26 cellular contexts compared by ENCODE assay signal in genomic region chr22:19658057-19658966, GRCh38. TPM values are rescaled to one million over a fixed set of nuclear protein-coding genes. Genes with fewer than 3 reads are reported as not detected.
A peak's percentile ranks its signal among the peaks of the same experiment; 100 is the strongest.
DNase-seq lines count a peak whose midpoint lies in the region; ATAC-seq, FAIRE-seq and TF ChIP-seq lines count a peak whose summit lies in the region.
"Had no signal": no experiment of that assay in that cellular context is flagged by ENCODE, and none has a peak within 500 bp of the region (broad histone marks: within the 10 kb centered on the region; RNA-seq: fewer than 3 reads in every experiment).

No MANE protein-coding gene starts in this region.

- peak overlapping the region in 1 of 2 experiments; percentile 23; a peak in 2 of 4 replicates for H3K9ac ChIP-seq in K562 (ENCODE audit: insufficient read depth in 1 of 2, low read depth in 2 of 2, low read length in 2 of 2)
- H3K9ac ChIP-seq in neuronal stem cell (ENCODE audit: low read depth, low read length, poor library complexity) = peak overlapping the region; percentile 0
- H3K9ac ChIP-seq: BLaER1 had no signal

- no peak for ATAC-seq in K562
- no peak for ATAC-seq in HG02678 (IDR thresholded peaks at IDR 0.05; ENCODE audit: unreplicated experiment)
- ATAC-seq: CD8-positive, alpha-beta T cell; GM12878 had no signal

- CTCF ChIA-PET in K562 (lab: Yijun Ruan, JAX; ENCODE audit: low intra/inter-chr PET ratio) = no interaction called here

- H2BK12ac ChIP-seq in neuronal stem cell (ENCODE audit: low read length) = no peak overlapping the region

- peaks cover 5% of the 10 kb centered on the region for H3K9me1 ChIP-seq in K562 (ENCODE audit: control insufficient read depth, insufficient read depth, low read length)

- DNase-seq in K562 (ENCODE audit: extremely low read depth in 1 of 4, low spot score in 3 of 4) = peak in 1 of 4 experiments; percentile 22
- DNase-seq in islet precursor cell = peak; percentile 21
- no peak for DNase-seq in neuronal stem cell (ENCODE audit: low spot score)
- peak; percentile 60 for DNase-seq in posterior vena cava (ENCODE audit: low spot score)
- no peak for DNase-seq in cerebellum (ENCODE audit: low spot score)
- no peak for DNase-seq in NCI-H2227 (lab: John Stamatoyannopoulos, UW; ENCODE audit: unreplicated experiment)
- no peak for DNase-seq in CD1c-positive myeloid dendritic cell (ENCODE audit: extremely low spot score)
- DNase-seq: 8988T; ACHN; BE2C; C1 segment of cervical spinal cord; Caco-2; Calu3; CD4-positive, alpha-beta T cell; CD8-positive, alpha-beta T cell; DMS79; DND-41; EL; GDM1 had no signal

- no peak overlapping the region for H2BK5ac ChIP-seq in neuronal stem cell (ENCODE audit: low read length)

- H3K4me1 ChIP-seq in K562 (replicated peaks in 1 of 2; ENCODE audit: control insufficient read depth in 2 of 2, insufficient read depth in 2 of 2, low read length in 2 of 2) (peaks cover 2 to 11% of the 10 kb centered on the region in 2 experiments; a peak in 3 of 5 replicates), neuronal stem cell (ENCODE audit: control insufficient read depth in 2 of 2, insufficient read depth in 1 of 2, low read depth in 1 of 2, low read length in 2 of 2) (no peaks in the 10 kb centered on the region)
- H3K4me1 ChIP-seq: BE2C, Caco-2 had no signal

- no peak overlapping the region for H3K4ac ChIP-seq in neuronal stem cell (ENCODE audit: low read length)

- H2BK120ac ChIP-seq in neuronal stem cell (ENCODE audit: low read depth, low read length) = no peak overlapping the region

- POLR2A ChIA-PET in K562 (lab: Yijun Ruan, JAX) = interaction anchor here (0.6 kb wide), 2 partner anchors 9 to 362 kb away, joined by 3 read pairs; no protein-coding TSS in a partner anchor

- TF ChIP-seq CTCF in K562 (IDR thresholded peaks at IDR 0.05 in 2 of 3, conservative IDR thresholded peaks at IDR 0.05 in 1 of 3; ENCODE audit: insufficient read depth in 2 of 3, low read depth in 1 of 3, low read length in 3 of 3) = no peak

- no peak overlapping the region for H3K27ac ChIP-seq in K562 (ENCODE audit: extremely low read depth, low read depth, low read length)
- H3K27ac ChIP-seq in neuronal stem cell (replicated peaks; ENCODE audit: low read length) = no peak overlapping the region
- H3K27ac ChIP-seq: BLaER1 had no signal

- no peak overlapping the region for H3K23ac ChIP-seq in neuronal stem cell (ENCODE audit: low read depth, low read length, poor library complexity)

- no peaks in the 10 kb centered on the region for H3K79me2 ChIP-seq in K562 (ENCODE audit: control insufficient read depth, insufficient read depth, low read length)

- H3K4me3 ChIP-seq in K562 = no peak overlapping the region
- no peak overlapping the region for H3K4me3 ChIP-seq in neuronal stem cell (ENCODE audit: low read length in 2 of 2)
- H3K4me3 ChIP-seq: BLaER1, GM12878 had no signal

- H3K9me3 ChIP-seq in K562 (replicated peaks; ENCODE audit: control insufficient read depth, insufficient read depth, low read depth, low read length) (no peaks in the 10 kb centered on the region), neuronal stem cell (replicated peaks in 1 of 2; ENCODE audit: control insufficient read depth in 2 of 2, insufficient read depth in 1 of 2, low read depth in 1 of 2, low read length in 2 of 2) (no peaks in the 10 kb centered on the region)
- H3K9me3 ChIP-seq: BE2C, BLaER1, Caco-2 had no signal

- BruUV-seq in K562 (replicated peaks; lab: Mats Ljungman, UMichigan) = no TSS peak

- H3K18ac ChIP-seq in neuronal stem cell (ENCODE audit: low read length) = peak overlapping the region; percentile 57

- no peak overlapping the region for H4K8ac ChIP-seq in neuronal stem cell (ENCODE audit: low read depth, low read length)

- no peaks in the 10 kb centered on the region for H3K36me3 ChIP-seq in K562 (ENCODE audit: control insufficient read depth, insufficient read depth, low read length)
- H3K36me3 ChIP-seq in neuronal stem cell (replicated peaks in 1 of 2; ENCODE audit: control insufficient read depth in 2 of 2, insufficient read depth in 2 of 2, low read length in 2 of 2) = no peaks in the 10 kb centered on the region
- H3K36me3 ChIP-seq: BE2C, BLaER1 had no signal

- no peak for TF ChIP-seq EP300 in K562 (IDR thresholded peaks at IDR 0.05; ENCODE audit: low read length)

- peaks cover 5 to 11% of the 10 kb centered on the region in 2 experiments; a peak in 3 of 5 replicates for H3K27me3 ChIP-seq in K562 (ENCODE audit: control insufficient read depth in 2 of 2, insufficient read depth in 2 of 2, low read length in 2 of 2)
- H3K27me3 ChIP-seq in neuronal stem cell (ENCODE audit: control insufficient read depth in 3 of 3, insufficient read depth in 3 of 3, low read depth in 1 of 3, low read length in 3 of 3) = peaks cover 0 to 5% (median 0%) of the 10 kb centered on the region in 3 experiments
- H3K27me3 ChIP-seq: BE2C, BLaER1 had no signal

- no peak overlapping the region for H3K4me2 ChIP-seq in K562 (ENCODE audit: insufficient read depth, low read length)
- H3K4me2 ChIP-seq in neuronal stem cell (ENCODE audit: insufficient read depth, low read length, poor library complexity, severe bottlenecking) = no peak overlapping the region
- H3K4me2 ChIP-seq: BLaER1 had no signal

- 60% methylated on average over 10 of the region's 10 CpGs for WGBS in K562 (ENCODE audit: insufficient coverage, low coverage, missing lambda C conversion rate)
- WGBS in neuronal stem cell (ENCODE audit: extremely low coverage in 2 of 2, insufficient read length in 2 of 2, insufficient replicate concordance in 1 of 2), 2 donors = no CpG with 5 or more reads among the region's 10 CpGs

- in situ Hi-C loops in K562 (cut with MboI) = no loop called here

- intact Hi-C loops in K562 (cut with micrococcal nuclease) (no loop called here), posterior vena cava (cut with DNase I) (no loop called here)

- no peak overlapping the region for H4K91ac ChIP-seq in neuronal stem cell (ENCODE audit: low read depth, low read length, poor library complexity)

- TF ChIP-seq RAD21 in K562 (CRISPR knock-in tag; conservative IDR thresholded peaks at IDR 0.05 in 1 of 2, IDR thresholded peaks at IDR 0.05 in 1 of 2) = no peak

- no peak overlapping the region for H2AFZ ChIP-seq in K562 (ENCODE audit: low read depth, low read length)
- H2AFZ ChIP-seq in neuronal stem cell (ENCODE audit: low read length) = no peak overlapping the region

- no peak overlapping the region for H2BK15ac ChIP-seq in neuronal stem cell (ENCODE audit: low read length)

- peak overlapping the region; percentile 8 for H3K14ac ChIP-seq in neuronal stem cell (ENCODE audit: low read length)

- H3K79me1 ChIP-seq in neuronal stem cell (ENCODE audit: low read depth, low read length) = no peaks in the 10 kb centered on the region

- H2AK5ac ChIP-seq in neuronal stem cell (ENCODE audit: low read depth, low read length) = no peak overlapping the region

- no peak for TF ChIP-seq POLR2A in K562 (conservative IDR thresholded peaks at IDR 0.05)

- H4K20me1 ChIP-seq in K562 (replicated peaks; ENCODE audit: control insufficient read depth, insufficient read depth, low read length) = no peaks in the 10 kb centered on the region
- H4K20me1 ChIP-seq: BLaER1 had no signal

- no peak for FAIRE-seq in K562 (lab: Jason Lieb, UNC)
- FAIRE-seq: A204.1, D721Med, GM12878, GM12892, GM18507 had no signal

TF ChIP-seq in K562, 482 proteins besides CTCF, POLR2A, EP300 and RAD21 (continues in another document):
- TF ChIP-seq ATF1 (CRISPR knock-in tag; IDR thresholded peaks at IDR 0.05) (peak; percentile 34; the same call in 1 of the 2 replicates), ATF1 (tag; IDR thresholded peaks at IDR 0.05) (no peak), RHOXF2B (CRISPR knock-in tag; conservative IDR thresholded peaks at IDR 0.05) (no peak), GTF2B (IDR thresholded peaks at IDR 0.05; ENCODE audit: extremely low read depth, insufficient read length) (no peak), ZNF311 (CRISPR knock-in tag; IDR thresholded peaks at IDR 0.05) (no peak)

RNA-seq across cellular contexts. Expression of gene SEPTIN5, which starts 56.0 kb away (rescaled TPM):
- total RNA-seq in K562 (2011; cell fraction: chromatin; rRNA removed; ENCODE audit: low replicate concordance) = 625 and 1,610 TPM in 2 replicates
- 538 and 650 TPM in 2 replicates for total RNA-seq in K562 (2011; cell fraction: nucleolus; rRNA removed)
- total RNA-seq in K562 (2011; cell fraction: nucleoplasm; rRNA removed) = 407 and 495 TPM in 2 replicates
- total RNA-seq in K562 (2014; rRNA removed) = 116 and 125 TPM in 2 replicates
- total RNA-seq in K562 (2014; rRNA removed; fragmentation: Illumina TruSeq; extraction: Trizol) = 92.5 and 94.6 TPM in 2 replicates
- 28.1 and 34.9 TPM in 2 replicates for total RNA-seq in K562 (2015; rRNA removed; fragmentation: Illumina TruSeq; extraction: Trizol)
- total RNA-seq in K562 (2021) = 177 and 195 TPM in 2 replicates
- 119 and 238 TPM in 2 replicates for polyA plus RNA-seq in K562 (2011; rRNA removed)
- polyA plus RNA-seq in K562 (2011; cell fraction: cytosol; rRNA removed) = 143 and 156 TPM in 2 replicates
- 671 and 957 TPM in 2 replicates for polyA plus RNA-seq in K562 (2011; cell fraction: nucleus; rRNA removed)
- polyA plus RNA-seq in K562 (2012) = 122 and 123 TPM in 2 replicates
- 135 and 164 TPM in 2 replicates for polyA plus RNA-seq in K562 (2014; fragmentation: Illumina TruSeq; extraction: Trizol)
- 1 to 10 TPM in 1 of 2 experiments, under 1 TPM in 1; 0.03 to 1.9 TPM for polyA plus RNA-seq in K562 (2014; fragmentation: Nextera tagmentation; extraction: Ambion mirVana)
- polyA plus RNA-seq in K562 (2014; rRNA removed) = 129 and 135 TPM in 2 replicates
- 306 and 458 TPM in 2 replicates for polyA minus RNA-seq in K562 (2011; rRNA and poly(A)+ RNA removed)
- polyA minus RNA-seq in K562 (2011; cell fraction: cytosol; rRNA and poly(A)+ RNA removed) = 83.2 and 205 TPM in 2 replicates
- polyA minus RNA-seq in K562 (2011; cell fraction: nucleus; rRNA and poly(A)+ RNA removed) = 284 and 666 TPM in 2 replicates
- 23.1 TPM for polyA plus RNA-seq in neuronal stem cell (2013, experiment 1 of 2)
- 21.3 TPM for polyA plus RNA-seq in neuronal stem cell (2013, experiment 2 of 2)
- total RNA-seq in posterior vena cava = 10 to 100 TPM; 22.9 to 29.8 TPM
- total RNA-seq in cerebellum = 111 TPM

Comparison
In these comparisons a context has a peak if more than half of its experiments do, and no peak if none do; other contexts are left out.
1. DNase-seq: peak in islet precursor cell (single experiment) and posterior vena cava (single experiment); none in neuronal stem cell (single experiment), cerebellum (single experiment), NCI-H2227 (single experiment) and CD1c-positive myeloid dendritic cell (single experiment).